ENCODE assay signal across 1 cellular context in the genomic region with DNA sequence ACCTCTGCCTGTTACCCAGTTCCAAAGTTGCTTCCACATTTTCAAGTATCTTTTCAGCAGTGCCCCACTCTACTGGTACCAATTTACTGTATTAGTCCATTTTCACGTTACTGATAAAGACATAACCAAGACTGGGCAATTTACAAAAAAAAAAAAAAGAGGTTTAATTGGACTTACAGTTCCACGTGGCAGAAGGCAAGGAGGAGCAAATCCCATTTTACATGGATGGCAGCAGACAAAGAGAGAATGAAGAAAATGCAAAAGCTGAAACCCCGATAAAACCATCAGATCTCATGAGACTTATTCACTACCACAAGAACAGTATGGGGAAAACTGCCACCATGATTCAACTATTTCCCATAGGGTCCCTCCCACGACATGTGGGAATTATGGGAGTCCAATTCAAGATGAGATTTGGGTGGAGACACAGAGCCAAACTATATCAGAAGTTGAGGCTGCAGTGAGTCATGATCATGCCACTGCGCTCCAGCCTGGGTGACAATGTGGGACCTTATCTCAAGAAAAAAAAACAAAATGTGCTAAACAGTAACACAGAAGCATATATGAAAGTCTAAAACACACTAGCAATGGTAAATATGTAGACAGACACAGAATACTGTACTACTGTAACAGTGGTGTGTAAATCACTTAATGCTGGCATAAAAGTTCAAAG.
TF ChIP-seq lines count a peak whose summit lies in the region.

No MANE protein-coding gene starts in this region.

TF ChIP-seq in K562, 482 proteins besides CTCF, POLR2A, EP300 and RAD21 (continued from another document and continues in another):
- TF ChIP-seq POU5F1 (IDR thresholded peaks at IDR 0.05; ENCODE audit: borderline replicate concordance, low read depth, low read length, partially characterized antibody) (no peak), RBM39 (optimal IDR thresholded peaks at IDR 0.05; ENCODE audit: low read depth, low read length) (no peak), SMARCA4 (IDR thresholded peaks at IDR 0.05) (peak; percentile 66; the same call in 1 of the 2 replicates), CC2D1A (IDR thresholded peaks at IDR 0.05) (peak; percentile 22; the same call in 1 of the 2 replicates), WHSC1 (IDR thresholded peaks at IDR 0.05; ENCODE audit: low read length) (no peak), NR1H2 (CRISPR knock-in tag; IDR thresholded peaks at IDR 0.05) (no peak), JUNB (CRISPR knock-in tag; conservative IDR thresholded peaks at IDR 0.05) (no peak), SMARCE1 (IDR thresholded peaks at IDR 0.05) (peak; percentile 44; the same call in 1 of the 2 replicates), FOXK1 (CRISPR knock-in tag; IDR thresholded peaks at IDR 0.05; ENCODE audit: borderline replicate concordance) (no peak), TRIM28 (IDR thresholded peaks at IDR 0.05) (0 out of 2 replicates have a peak, but pooled peaks have one; percentile 40), HNRNPH1 (optimal IDR thresholded peaks at IDR 0.05; ENCODE audit: low read depth, low read length) (no peak), CCAR2 (IDR thresholded peaks at IDR 0.05; ENCODE audit: low read depth, low read length) (no peak), MEF2A (IDR thresholded peaks at IDR 0.05; ENCODE audit: control insufficient read depth, low read depth, low read length) (no peak), SAP30 (IDR thresholded peaks at IDR 0.05; ENCODE audit: borderline replicate concordance, insufficient read depth, low read depth, low read length, poor library complexity, severe bottlenecking) (no peak), HDAC8 (tag; IDR thresholded peaks at IDR 0.05) (no peak), OTX1 (CRISPR knock-in tag; IDR thresholded peaks at IDR 0.05) (no peak), ZBED1 (IDR thresholded peaks at IDR 0.05) (no peak), ARID1B (IDR thresholded peaks at IDR 0.05) (peak; percentile 45; the same call in 1 of the 2 replicates), KLF16 (IDR thresholded peaks at IDR 0.05) (no peak), TEAD2 (tag; IDR thresholded peaks at IDR 0.05) (no peak), PHB2 (IDR thresholded peaks at IDR 0.05; ENCODE audit: low read depth) (no peak), DACH1 (IDR thresholded peaks at IDR 0.05; ENCODE audit: partially characterized antibody) (no peak), CEBPB (tag; IDR thresholded peaks at IDR 0.05) (no peak), KDM1A (IDR thresholded peaks at IDR 0.05) (no peak), EP400 (IDR thresholded peaks at IDR 0.05) (0 out of 2 replicates have a peak, but pooled peaks have one; percentile 19), JUND (IDR thresholded peaks at IDR 0.05; ENCODE audit: borderline replicate concordance, low read depth, low read length) (peak; percentile 74), JUND (tag; IDR thresholded peaks at IDR 0.05; ENCODE audit: borderline replicate concordance, low read depth, low read length) (peak; percentile 39; the same call in 1 of the 3 replicates), KLF13 (tag; IDR thresholded peaks at IDR 0.05; ENCODE audit: borderline replicate concordance, low read depth) (no peak), STAT5B (CRISPR knock-in tag; IDR thresholded peaks at IDR 0.05) (no peak), ETS2 (tag; IDR thresholded peaks at IDR 0.05; ENCODE audit: borderline replicate concordance, poor library complexity, severe bottlenecking) (no peak), ELF2 (CRISPR knock-in tag; IDR thresholded peaks at IDR 0.05) (no peak), ZFX (CRISPR knock-in tag; IDR thresholded peaks at IDR 0.05) (no peak), ZFP30 (CRISPR knock-in tag; IDR thresholded peaks at IDR 0.05; ENCODE audit: borderline replicate concordance) (no peak), RBM14 (IDR thresholded peaks at IDR 0.05; ENCODE audit: borderline replicate concordance, insufficient read depth, low read depth, low read length) (no peak), ZBTB17 (CRISPR knock-in tag; IDR thresholded peaks at IDR 0.05) (no peak), ZNF444 (CRISPR knock-in tag; IDR thresholded peaks at IDR 0.05) (no peak)
- TF ChIP-seq, protein P1, sequence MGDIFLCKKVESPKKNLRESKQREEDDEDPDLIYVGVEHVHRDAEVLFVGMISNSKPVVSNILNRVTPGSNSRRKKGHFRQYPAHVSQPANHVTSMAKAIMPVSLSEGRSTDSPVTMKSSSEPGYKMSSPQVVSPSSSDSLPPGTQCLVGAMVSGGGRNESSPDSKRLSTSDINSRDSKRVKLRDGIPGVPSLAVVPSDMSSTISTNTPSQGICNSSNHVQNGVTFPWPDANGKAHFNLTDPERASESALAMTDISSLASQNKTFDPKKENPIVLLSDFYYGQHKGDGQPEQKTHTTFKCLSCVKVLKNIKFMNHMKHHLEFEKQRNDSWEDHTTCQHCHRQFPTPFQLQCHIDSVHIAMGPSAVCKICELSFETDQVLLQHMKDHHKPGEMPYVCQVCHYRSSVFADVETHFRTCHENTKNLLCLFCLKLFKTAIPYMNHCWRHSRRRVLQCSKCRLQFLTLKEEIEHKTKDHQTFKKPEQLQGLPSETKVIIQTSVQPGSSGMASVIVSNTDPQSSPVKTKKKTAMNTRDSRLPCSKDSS (IDR thresholded peaks at IDR 0.05; ENCODE audit: low read depth, partially characterized antibody) = no peak
- TF ChIP-seq, protein P2, sequence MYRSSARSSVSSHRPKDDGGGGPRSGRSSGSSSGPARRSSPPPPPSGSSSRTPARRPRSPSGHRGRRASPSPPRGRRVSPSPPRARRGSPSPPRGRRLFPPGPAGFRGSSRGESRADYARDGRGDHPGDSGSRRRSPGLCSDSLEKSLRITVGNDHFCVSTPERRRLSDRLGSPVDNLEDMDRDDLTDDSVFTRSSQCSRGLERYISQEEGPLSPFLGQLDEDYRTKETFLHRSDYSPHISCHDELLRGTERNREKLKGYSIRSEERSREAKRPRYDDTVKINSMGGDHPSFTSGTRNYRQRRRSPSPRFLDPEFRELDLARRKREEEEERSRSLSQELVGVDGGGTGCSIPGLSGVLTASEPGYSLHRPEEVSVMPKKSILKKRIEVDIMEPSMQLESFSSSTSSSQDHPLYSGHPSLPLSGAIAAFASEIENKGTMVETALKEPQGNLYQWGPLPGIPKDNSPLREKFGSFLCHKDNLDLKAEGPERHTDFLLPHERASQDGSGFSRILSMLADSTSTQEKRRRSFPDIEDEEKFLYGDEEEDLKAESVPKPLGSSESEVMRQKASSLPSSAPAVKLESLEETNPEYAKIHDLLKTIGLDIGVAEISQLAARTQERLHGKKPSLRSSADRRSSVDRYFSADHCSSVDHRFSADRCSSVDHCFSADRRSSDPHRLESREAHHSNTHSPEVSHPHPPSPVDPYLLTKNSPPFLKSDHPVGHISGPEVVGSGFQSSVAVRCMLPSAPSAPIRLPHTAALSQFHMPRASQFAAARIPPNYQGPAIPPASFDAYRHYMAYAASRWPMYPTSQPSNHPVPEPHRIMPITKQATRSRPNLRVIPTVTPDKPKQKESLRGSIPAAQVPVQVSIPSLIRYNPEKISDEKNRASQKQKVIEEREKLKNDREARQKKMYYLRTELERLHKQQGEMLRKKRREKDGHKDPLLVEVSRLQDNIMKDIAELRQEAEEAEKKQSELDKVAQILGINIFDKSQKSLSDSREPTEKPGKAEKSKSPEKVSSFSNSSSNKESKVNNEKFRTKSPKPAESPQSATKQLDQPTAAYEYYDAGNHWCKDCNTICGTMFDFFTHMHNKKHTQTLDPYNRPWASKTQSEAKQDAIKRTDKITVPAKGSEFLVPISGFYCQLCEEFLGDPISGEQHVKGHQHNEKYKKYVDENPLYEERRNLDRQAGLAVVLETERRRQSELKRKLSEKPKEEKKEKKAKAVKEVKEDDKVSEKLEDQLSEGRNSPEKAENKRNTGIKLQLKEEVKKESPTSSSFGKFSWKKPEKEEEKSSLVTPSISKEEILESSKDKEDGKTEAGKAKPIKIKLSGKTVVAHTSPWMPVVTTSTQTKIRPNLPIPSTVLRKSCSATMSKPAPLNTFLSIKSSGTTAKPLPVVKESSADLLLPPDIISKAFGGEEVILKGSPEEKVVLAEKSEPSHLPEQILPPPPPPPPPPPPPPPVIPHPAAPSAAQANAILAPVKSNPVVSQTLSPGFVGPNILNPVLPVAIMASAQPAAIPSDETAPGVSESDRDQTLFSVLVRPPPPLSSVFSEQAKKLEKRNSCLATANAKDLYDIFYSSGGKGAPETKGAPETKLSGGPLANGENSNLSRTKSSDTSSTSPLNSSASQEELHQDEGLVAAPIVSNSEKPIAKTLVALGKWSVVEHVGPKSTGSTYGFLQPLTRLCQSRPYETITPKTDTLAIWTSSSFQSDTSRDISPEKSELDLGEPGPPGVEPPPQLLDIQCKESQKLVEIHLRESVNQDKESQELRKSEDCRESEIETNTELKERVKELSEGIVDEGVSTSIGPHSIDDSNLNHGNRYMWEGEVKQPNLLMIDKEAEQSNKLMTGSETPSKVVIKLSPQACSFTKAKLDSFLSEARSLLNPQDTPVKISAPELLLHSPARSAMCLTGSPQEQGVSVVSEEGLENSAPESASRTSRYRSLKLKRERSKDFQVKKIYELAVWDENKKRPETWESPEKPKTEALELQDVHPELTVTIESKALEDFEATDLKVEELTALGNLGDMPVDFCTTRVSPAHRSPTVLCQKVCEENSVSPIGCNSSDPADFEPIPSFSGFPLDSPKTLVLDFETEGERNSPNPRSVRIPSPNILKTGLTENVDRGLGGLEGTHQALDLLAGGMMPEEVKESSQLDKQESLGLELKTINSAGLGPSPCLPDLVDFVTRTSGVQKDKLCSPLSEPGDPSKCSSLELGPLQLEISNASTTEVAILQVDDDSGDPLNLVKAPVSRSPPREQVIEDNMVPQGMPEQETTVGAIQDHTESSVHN (IDR thresholded peaks at IDR 0.05; ENCODE audit: borderline replicate concordance in 1 of 2, low read depth in 1 of 2) = no peak
- TF ChIP-seq, protein P3, sequence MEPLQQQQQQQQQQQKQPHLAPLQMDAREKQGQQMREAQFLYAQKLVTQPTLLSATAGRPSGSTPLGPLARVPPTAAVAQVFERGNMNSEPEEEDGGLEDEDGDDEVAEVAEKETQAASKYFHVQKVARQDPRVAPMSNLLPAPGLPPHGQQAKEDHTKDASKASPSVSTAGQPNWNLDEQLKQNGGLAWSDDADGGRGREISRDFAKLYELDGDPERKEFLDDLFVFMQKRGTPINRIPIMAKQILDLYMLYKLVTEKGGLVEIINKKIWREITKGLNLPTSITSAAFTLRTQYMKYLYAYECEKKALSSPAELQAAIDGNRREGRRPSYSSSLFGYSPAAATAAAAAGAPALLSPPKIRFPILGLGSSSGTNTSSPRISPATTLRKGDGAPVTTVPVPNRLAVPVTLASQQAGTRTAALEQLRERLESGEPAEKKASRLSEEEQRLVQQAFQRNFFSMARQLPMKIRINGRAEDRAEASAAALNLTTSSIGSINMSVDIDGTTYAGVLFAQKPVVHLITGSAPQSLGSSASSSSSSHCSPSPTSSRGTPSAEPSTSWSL (CRISPR knock-in tag; IDR thresholded peaks at IDR 0.05; ENCODE audit: borderline replicate concordance) = no peak
- TF ChIP-seq, protein P4, sequence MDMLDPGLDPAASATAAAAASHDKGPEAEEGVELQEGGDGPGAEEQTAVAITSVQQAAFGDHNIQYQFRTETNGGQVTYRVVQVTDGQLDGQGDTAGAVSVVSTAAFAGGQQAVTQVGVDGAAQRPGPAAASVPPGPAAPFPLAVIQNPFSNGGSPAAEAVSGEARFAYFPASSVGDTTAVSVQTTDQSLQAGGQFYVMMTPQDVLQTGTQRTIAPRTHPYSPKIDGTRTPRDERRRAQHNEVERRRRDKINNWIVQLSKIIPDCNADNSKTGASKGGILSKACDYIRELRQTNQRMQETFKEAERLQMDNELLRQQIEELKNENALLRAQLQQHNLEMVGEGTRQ (CRISPR knock-in tag; IDR thresholded peaks at IDR 0.05) = no peak
- TF ChIP-seq, protein P5, sequence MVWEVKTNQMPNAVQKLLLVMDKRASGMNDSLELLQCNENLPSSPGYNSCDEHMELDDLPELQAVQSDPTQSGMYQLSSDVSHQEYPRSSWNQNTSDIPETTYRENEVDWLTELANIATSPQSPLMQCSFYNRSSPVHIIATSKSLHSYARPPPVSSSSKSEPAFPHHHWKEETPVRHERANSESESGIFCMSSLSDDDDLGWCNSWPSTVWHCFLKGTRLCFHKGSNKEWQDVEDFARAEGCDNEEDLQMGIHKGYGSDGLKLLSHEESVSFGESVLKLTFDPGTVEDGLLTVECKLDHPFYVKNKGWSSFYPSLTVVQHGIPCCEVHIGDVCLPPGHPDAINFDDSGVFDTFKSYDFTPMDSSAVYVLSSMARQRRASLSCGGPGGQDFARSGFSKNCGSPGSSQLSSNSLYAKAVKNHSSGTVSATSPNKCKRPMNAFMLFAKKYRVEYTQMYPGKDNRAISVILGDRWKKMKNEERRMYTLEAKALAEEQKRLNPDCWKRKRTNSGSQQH (CRISPR knock-in tag; IDR thresholded peaks at IDR 0.05) = no peak
- TF ChIP-seq, protein P6, sequence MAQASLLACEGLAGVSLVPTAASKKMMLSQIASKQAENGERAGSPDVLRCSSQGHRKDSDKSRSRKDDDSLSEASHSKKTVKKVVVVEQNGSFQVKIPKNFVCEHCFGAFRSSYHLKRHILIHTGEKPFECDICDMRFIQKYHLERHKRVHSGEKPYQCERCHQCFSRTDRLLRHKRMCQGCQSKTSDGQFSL (CRISPR knock-in tag; IDR thresholded peaks at IDR 0.05) = no peak
- TF ChIP-seq, protein P6 (tag; IDR thresholded peaks at IDR 0.05) = no peak
- TF ChIP-seq, protein P7, sequence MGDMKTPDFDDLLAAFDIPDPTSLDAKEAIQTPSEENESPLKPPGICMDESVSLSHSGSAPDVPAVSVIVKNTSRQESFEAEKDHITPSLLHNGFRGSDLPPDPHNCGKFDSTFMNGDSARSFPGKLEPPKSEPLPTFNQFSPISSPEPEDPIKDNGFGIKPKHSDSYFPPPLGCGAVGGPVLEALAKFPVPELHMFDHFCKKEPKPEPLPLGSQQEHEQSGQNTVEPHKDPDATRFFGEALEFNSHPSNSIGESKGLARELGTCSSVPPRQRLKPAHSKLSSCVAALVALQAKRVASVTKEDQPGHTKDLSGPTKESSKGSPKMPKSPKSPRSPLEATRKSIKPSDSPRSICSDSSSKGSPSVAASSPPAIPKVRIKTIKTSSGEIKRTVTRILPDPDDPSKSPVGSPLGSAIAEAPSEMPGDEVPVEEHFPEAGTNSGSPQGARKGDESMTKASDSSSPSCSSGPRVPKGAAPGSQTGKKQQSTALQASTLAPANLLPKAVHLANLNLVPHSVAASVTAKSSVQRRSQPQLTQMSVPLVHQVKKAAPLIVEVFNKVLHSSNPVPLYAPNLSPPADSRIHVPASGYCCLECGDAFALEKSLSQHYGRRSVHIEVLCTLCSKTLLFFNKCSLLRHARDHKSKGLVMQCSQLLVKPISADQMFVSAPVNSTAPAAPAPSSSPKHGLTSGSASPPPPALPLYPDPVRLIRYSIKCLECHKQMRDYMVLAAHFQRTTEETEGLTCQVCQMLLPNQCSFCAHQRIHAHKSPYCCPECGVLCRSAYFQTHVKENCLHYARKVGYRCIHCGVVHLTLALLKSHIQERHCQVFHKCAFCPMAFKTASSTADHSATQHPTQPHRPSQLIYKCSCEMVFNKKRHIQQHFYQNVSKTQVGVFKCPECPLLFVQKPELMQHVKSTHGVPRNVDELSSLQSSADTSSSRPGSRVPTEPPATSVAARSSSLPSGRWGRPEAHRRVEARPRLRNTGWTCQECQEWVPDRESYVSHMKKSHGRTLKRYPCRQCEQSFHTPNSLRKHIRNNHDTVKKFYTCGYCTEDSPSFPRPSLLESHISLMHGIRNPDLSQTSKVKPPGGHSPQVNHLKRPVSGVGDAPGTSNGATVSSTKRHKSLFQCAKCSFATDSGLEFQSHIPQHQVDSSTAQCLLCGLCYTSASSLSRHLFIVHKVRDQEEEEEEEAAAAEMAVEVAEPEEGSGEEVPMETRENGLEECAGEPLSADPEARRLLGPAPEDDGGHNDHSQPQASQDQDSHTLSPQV (IDR thresholded peaks at IDR 0.05) = 0 out of 2 replicates have a peak, but pooled peaks have one; percentile 18
